ENCODE assay signal across 39 cellular contexts in genomic region chr13:105737688-105738087, GRCh38.
"Had no signal": no experiment of that assay in that cellular context is flagged by ENCODE, and none has a peak within 500 bp of the region (broad histone marks: within the 10 kb centered on the region; RNA-seq: fewer than 3 reads in every experiment).

No MANE protein-coding gene starts in this region.

- H3K9me3 Mint-ChIP-seq: activated CD4-positive, alpha-beta T cell treated with anti-CD3 and anti-CD28 coated beads, Interleukin-2, amount 10 ng/mL, durations not matched to agents 24 days and 14 days; activated CD8-positive, alpha-beta T cell treated with anti-CD3 and anti-CD28 coated beads for 36 hours; activated naive CD8-positive, alpha-beta T cell treated with anti-CD3 and anti-CD28 coated beads for 36 hours; activated T-cell treated with anti-CD3 and anti-CD28 coated beads, Interleukin-2, amount 50 U/mL, for 72 hours; activated T-helper 1 cell treated with anti-CD3 and anti-CD28 coated beads, Interleukin-12 subunit alpha, Interleukin-12 subunit beta, Interleukin-2, Interleukin-4 antibody, amounts not matched to agents 30 ng/mL and 10 ng/mL and 1 ng/mL, durations not matched to agents 14 hours and 24 hours and 36 hours; activated T-helper 17 cell treated with anti-CD3 and anti-CD28 coated beads, Interleukin-2, amount 50 U/mL, for 72 hours; T-helper 2 cell treated with Interferon-gamma antibody and Interleukin-4, amounts not matched to agents 5 μg/mL and 100 μg/mL, for 36 hours had no signal

- DNase-seq: activated B cell treated with CpG ODN at 0.5 μM for 24 hours; activated CD4-positive, alpha-beta memory T cell treated with anti-CD3 and anti-CD28 coated beads for 36 hours; activated CD4-positive, alpha-beta T cell treated with anti-CD3 and anti-CD28 coated beads for 4 hours; activated CD4-positive, alpha-beta T cell treated with anti-CD3 and anti-CD28 coated beads, Interleukin-2, amount 10 ng/mL, durations not matched to agents 24 days and 14 days; activated CD4-positive, alpha-beta T cell treated with anti-CD3 and anti-CD28 coated beads, Interleukin-2, amount 50 U/mL, for 1 hour; activated CD4-positive, alpha-beta T cell treated with anti-CD3 and anti-CD28 coated beads, Interleukin-2, amount 50 U/mL, for 4 hours; activated CD4-positive, CD25-positive, alpha-beta regulatory T cell treated with anti-CD3 and anti-CD28 coated beads, Interleukin-2, amount 50 U/mL, for 72 hours; activated CD8-positive, alpha-beta memory T cell treated with anti-CD3 and anti-CD28 coated beads, Interleukin-2, amount 50 U/mL, for 4 hours; activated CD8-positive, alpha-beta T cell treated with anti-CD3 and anti-CD28 coated beads for 36 hours; activated effector memory CD4-positive, alpha-beta T cell treated with anti-CD3 and anti-CD28 coated beads, Interleukin-2, amount 50 U/mL, for 16 hours; activated gamma-delta T cell treated with Interleukin-2 at 50 U/mL for 16 hours; activated naive CD4-positive, alpha-beta T cell; activated naive CD4-positive, alpha-beta T cell treated with anti-CD3 and anti-CD28 coated beads for 36 hours; activated naive CD4-positive, alpha-beta T cell treated with anti-CD3 and anti-CD28 coated beads, Interleukin-2, amount 50 U/mL, for 16 hours; activated naive CD8-positive, alpha-beta T cell treated with anti-CD3 and anti-CD28 coated beads for 36 hours; activated T-cell treated with anti-CD3 and anti-CD28 coated beads for 4 hours; activated T-cell treated with anti-CD3 and anti-CD28 coated beads, Interleukin-2, amount 50 U/mL, for 1 hour; activated T-cell treated with anti-CD3 and anti-CD28 coated beads, Interleukin-2, amount 50 U/mL, for 72 hours; adrenal gland; amniotic stem cell; aorta; body of pancreas; brain microvascular endothelial cell; caudate nucleus; cerebellar nuclear complex; T-helper 1 cell; T-helper 2 cell; T-helper 9 cell had no signal

- H3K4me3 Mint-ChIP-seq: activated B cell treated with CpG ODN at 0.5 μM for 24 hours; activated CD4-positive, alpha-beta memory T cell treated with anti-CD3 and anti-CD28 coated beads for 36 hours; activated CD4-positive, alpha-beta T cell treated with anti-CD3 and anti-CD28 coated beads, Interleukin-2, amount 10 ng/mL, durations not matched to agents 24 days and 14 days; activated CD8-positive, alpha-beta T cell treated with anti-CD3 and anti-CD28 coated beads for 36 hours; activated naive CD4-positive, alpha-beta T cell treated with anti-CD3 and anti-CD28 coated beads for 36 hours; activated naive CD8-positive, alpha-beta T cell treated with anti-CD3 and anti-CD28 coated beads for 36 hours; activated T-cell treated with anti-CD3 and anti-CD28 coated beads, Interleukin-2, amount 50 U/mL, for 72 hours; activated T-helper 1 cell treated with anti-CD3 and anti-CD28 coated beads, Interleukin-12 subunit alpha, Interleukin-12 subunit beta, Interleukin-2, Interleukin-4 antibody, amounts not matched to agents 30 ng/mL and 10 ng/mL and 1 ng/mL, durations not matched to agents 14 hours and 24 hours and 36 hours; activated T-helper 17 cell treated with anti-CD3 and anti-CD28 coated beads, Interleukin-2, amount 50 U/mL, for 72 hours; central memory CD8-positive, alpha-beta T cell; T-helper 1 cell treated with Interleukin-12 subunit alpha and Interleukin-12 subunit beta and Interleukin-4 antibody, amounts not matched to agents 30 μg/mL and 1 μg/mL, for 36 hours; T-helper 2 cell treated with Interferon-gamma antibody and Interleukin-4, amounts not matched to agents 5 μg/mL and 100 μg/mL, for 36 hours had no signal

- H3K27me3 ChIP-seq: adrenal gland, body of pancreas, brain microvascular endothelial cell, breast epithelium, cardiac muscle cell had no signal

- H3K27ac ChIP-seq: adrenal gland, body of pancreas, brain microvascular endothelial cell, breast epithelium, cardiac muscle cell, VCaP had no signal

- FAIRE-seq: astrocyte, TTC549 had no signal

- H3K27ac Mint-ChIP-seq: activated B cell treated with CpG ODN at 0.5 μM for 24 hours; activated CD4-positive, alpha-beta memory T cell treated with anti-CD3 and anti-CD28 coated beads for 36 hours; activated CD4-positive, alpha-beta T cell treated with anti-CD3 and anti-CD28 coated beads, Interleukin-2, amount 10 ng/mL, durations not matched to agents 24 days and 14 days; activated CD8-positive, alpha-beta T cell treated with anti-CD3 and anti-CD28 coated beads for 36 hours; activated naive CD4-positive, alpha-beta T cell treated with anti-CD3 and anti-CD28 coated beads for 36 hours; activated naive CD4-positive, alpha-beta T cell treated with anti-CD3 and anti-CD28 coated beads, Interleukin-2, amount 50 U/mL, for 72 hours; activated naive CD8-positive, alpha-beta T cell treated with anti-CD3 and anti-CD28 coated beads for 36 hours; activated T-cell treated with anti-CD3 and anti-CD28 coated beads, Interleukin-2, amount 50 U/mL, for 72 hours; activated T-helper 1 cell treated with anti-CD3 and anti-CD28 coated beads, Interleukin-12 subunit alpha, Interleukin-12 subunit beta, Interleukin-2, Interleukin-4 antibody, amounts not matched to agents 30 ng/mL and 10 ng/mL and 1 ng/mL, durations not matched to agents 14 hours and 24 hours and 36 hours; activated T-helper 17 cell treated with anti-CD3 and anti-CD28 coated beads, Interleukin-2, amount 50 U/mL, for 72 hours; T-helper 1 cell treated with Interleukin-12 subunit alpha and Interleukin-12 subunit beta and Interleukin-4 antibody, amounts not matched to agents 30 μg/mL and 1 μg/mL, for 36 hours; T-helper 2 cell treated with Interferon-gamma antibody and Interleukin-4, amounts not matched to agents 5 μg/mL and 100 μg/mL, for 36 hours had no signal

- H3K27me3 Mint-ChIP-seq: activated B cell treated with CpG ODN at 0.5 μM for 24 hours; activated CD4-positive, alpha-beta memory T cell treated with anti-CD3 and anti-CD28 coated beads for 36 hours; activated CD4-positive, alpha-beta T cell treated with anti-CD3 and anti-CD28 coated beads, Interleukin-2, amount 10 ng/mL, durations not matched to agents 24 days and 14 days; activated CD8-positive, alpha-beta T cell treated with anti-CD3 and anti-CD28 coated beads for 36 hours; activated naive CD8-positive, alpha-beta T cell treated with anti-CD3 and anti-CD28 coated beads for 36 hours; activated T-helper 17 cell treated with anti-CD3 and anti-CD28 coated beads, Interleukin-2, amount 50 U/mL, for 72 hours; central memory CD8-positive, alpha-beta T cell had no signal

- H3K36me3 Mint-ChIP-seq: activated CD4-positive, alpha-beta memory T cell treated with anti-CD3 and anti-CD28 coated beads for 36 hours; activated naive CD4-positive, alpha-beta T cell treated with anti-CD3 and anti-CD28 coated beads, Interleukin-2, amount 50 U/mL, for 72 hours; activated naive CD8-positive, alpha-beta T cell treated with anti-CD3 and anti-CD28 coated beads for 36 hours had no signal

- H3K4me3 ChIP-seq: adrenal gland, body of pancreas, breast epithelium, cardiac muscle cell had no signal

- H3K36me3 ChIP-seq: adrenal gland, brain microvascular endothelial cell, breast epithelium, cardiac muscle cell had no signal

- H3K4me1 Mint-ChIP-seq: activated B cell treated with CpG ODN at 0.5 μM for 24 hours; activated CD4-positive, alpha-beta T cell treated with anti-CD3 and anti-CD28 coated beads, Interleukin-2, amount 10 ng/mL, durations not matched to agents 24 days and 14 days; activated naive CD8-positive, alpha-beta T cell treated with anti-CD3 and anti-CD28 coated beads for 36 hours; activated T-helper 17 cell treated with anti-CD3 and anti-CD28 coated beads, Interleukin-2, amount 50 U/mL, for 72 hours; central memory CD8-positive, alpha-beta T cell had no signal
